In the genomic region with DNA sequence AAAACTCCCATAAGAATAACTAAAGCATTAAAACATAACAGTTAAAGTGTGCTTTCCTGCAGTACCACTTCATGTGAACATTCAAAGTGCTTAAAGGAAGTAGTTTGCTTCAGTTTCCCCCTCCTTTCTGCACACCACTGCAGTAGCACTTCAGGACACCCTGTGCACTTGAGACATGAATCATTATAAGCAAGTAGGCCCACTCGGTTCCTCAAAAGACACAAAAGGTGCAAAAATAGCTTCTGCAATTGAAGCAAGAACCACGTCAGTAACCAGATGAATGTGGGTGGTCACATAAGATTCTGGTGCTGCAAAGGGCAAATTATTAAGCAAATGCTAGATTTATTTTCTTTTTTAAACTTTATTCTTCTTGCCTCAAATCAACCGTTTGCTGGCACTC, we compare ENCODE assay signal across 7 cellular contexts.
DNase-seq lines count a peak whose midpoint lies in the region; ATAC-seq and TF ChIP-seq lines count a peak whose summit lies in the region.

No MANE protein-coding gene starts in this region.

- no peak overlapping the region for H3K4me3 Mint-ChIP-seq in osteocyte (ENCODE audit: unreplicated experiment)

- no peak overlapping the region for H3K27ac Mint-ChIP-seq in osteocyte (ENCODE audit: unreplicated experiment)

- H3K9me3 Mint-ChIP-seq in osteocyte (ENCODE audit: unreplicated experiment) = no peaks in the 10 kb centered on the region

- DNase-seq in midbrain (lab: John Stamatoyannopoulos, UW) (peak; percentile 14), mesenteric fat pad (ENCODE audit: low spot score) (no peak), OCI-M2 (lab: John Stamatoyannopoulos, UW; ENCODE audit: unreplicated experiment) (no peak), osteocyte (ENCODE audit: extremely low spot score, unreplicated experiment) (no peak)

- H3K4me1 Mint-ChIP-seq in osteocyte (ENCODE audit: unreplicated experiment) = peaks cover 25% of the 10 kb centered on the region

- no peaks in the 10 kb centered on the region for H3K27me3 Mint-ChIP-seq in osteocyte (ENCODE audit: unreplicated experiment)

- TF ChIP-seq CTCF in osteocyte (IDR thresholded peaks at IDR 0.05) = no peak

- H3K36me3 Mint-ChIP-seq in osteocyte (ENCODE audit: unreplicated experiment) = peaks cover 17% of the 10 kb centered on the region

- ATAC-seq in GM18858 (IDR thresholded peaks at IDR 0.05; ENCODE audit: unreplicated experiment) (peak; percentile 99), GM21526 (IDR thresholded peaks at IDR 0.05; ENCODE audit: low FRiP score, unreplicated experiment) (peak; percentile 99), HG03565 (IDR thresholded peaks at IDR 0.05; ENCODE audit: unreplicated experiment) (peak; percentile 99)
